21 cellular contexts compared by ENCODE assay signal in the genomic region with DNA sequence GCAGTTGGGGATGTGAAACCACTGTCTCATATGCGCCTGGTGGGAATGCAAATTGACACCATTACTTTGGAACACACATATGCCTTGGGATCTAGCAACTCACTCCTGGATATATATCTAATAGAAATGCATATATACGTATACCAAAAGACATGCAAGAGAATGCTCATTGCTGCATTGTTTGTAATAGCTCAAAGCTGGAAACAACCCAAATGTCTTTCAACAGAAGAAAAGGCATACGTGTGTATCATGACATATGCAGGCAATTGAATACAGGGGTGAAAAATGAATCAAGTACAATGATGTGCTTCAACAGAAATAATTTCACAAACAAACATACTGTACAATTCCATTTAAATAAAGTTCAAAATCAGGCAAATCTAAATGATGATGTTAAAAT.
"Had no signal": no experiment of that assay in that cellular context is flagged by ENCODE, and none has a peak within 500 bp of the region (broad histone marks: within the 10 kb centered on the region; RNA-seq: fewer than 3 reads in every experiment).

No MANE protein-coding gene starts in this region.

- H3K9me3 ChIP-seq: SJSA1 had no signal

- H3K4me1 Mint-ChIP-seq: activated CD4-positive, alpha-beta T cell treated with anti-CD3 and anti-CD28 coated beads, Interleukin-2, amount 10 ng/mL, durations not matched to agents 7 days and 5 days; activated naive CD8-positive, alpha-beta T cell treated with anti-CD3 and anti-CD28 coated beads, Interleukin-2, amount 10 ng/mL, durations not matched to agents 7 days and 5 days; activated T-helper 17 cell treated with anti-CD3 and anti-CD28 coated beads, Interleukin-2, amount 50 U/mL, for 72 hours had no signal

- H3K4me3 ChIP-seq: adrenal gland, K562, SJSA1 had no signal

- H3K27me3 ChIP-seq: adrenal gland, SJSA1 had no signal

- ATAC-seq: activated T-helper 17 cell treated with anti-CD3 and anti-CD28 coated beads, Interleukin-2, amount 50 U/mL, for 72 hours; K562; PC-3; SK-N-SH treated with all-trans-retinoic acid at 6 μM for 48 hours; WTC11 had no signal

- H3K9me3 Mint-ChIP-seq: activated CD4-positive, alpha-beta memory T cell treated with anti-CD3 and anti-CD28 coated beads for 36 hours; activated naive CD8-positive, alpha-beta T cell treated with anti-CD3 and anti-CD28 coated beads, Interleukin-2, amount 10 ng/mL, durations not matched to agents 7 days and 5 days; activated T-helper 17 cell treated with anti-CD3 and anti-CD28 coated beads, Interleukin-2, amount 50 U/mL, for 72 hours; T-helper 1 cell treated with Interleukin-12 subunit alpha and Interleukin-12 subunit beta and Interleukin-4 antibody, amounts not matched to agents 30 μg/mL and 1 μg/mL, for 36 hours; WTC11 had no signal

- H3K36me3 ChIP-seq: adrenal gland, SJSA1 had no signal

- FAIRE-seq: K562, RCC 7860 had no signal

- DNase-seq: activated CD4-positive, alpha-beta memory T cell treated with anti-CD3 and anti-CD28 coated beads for 36 hours; activated CD4-positive, alpha-beta T cell treated with anti-CD3 and anti-CD28 coated beads, Interleukin-2, amount 10 ng/mL, durations not matched to agents 7 days and 5 days; activated CD4-positive, CD25-positive, alpha-beta regulatory T cell treated with anti-CD3 and anti-CD28 coated beads, Interleukin-2, amount 50 U/mL, for 72 hours; activated naive CD4-positive, alpha-beta T cell treated with anti-CD3 and anti-CD28 coated beads, Interleukin-2, amount 50 U/mL, for 16 hours; activated naive CD8-positive, alpha-beta T cell treated with anti-CD3 and anti-CD28 coated beads, Interleukin-2, amount 10 ng/mL, durations not matched to agents 7 days and 5 days; activated T-cell treated with anti-CD3 and anti-CD28 coated beads for 4 hours; activated T-cell treated with anti-CD3 and anti-CD28 coated beads, Interleukin-2, amount 50 U/mL, for 48 hours; adrenal gland; anterior cingulate cortex; Karpas-422; NCI-H2029; NCI-H2107; PC-3; SW 1271 had no signal

- H3K27ac Mint-ChIP-seq: activated CD4-positive, alpha-beta memory T cell treated with anti-CD3 and anti-CD28 coated beads for 36 hours; activated CD4-positive, alpha-beta T cell treated with anti-CD3 and anti-CD28 coated beads, Interleukin-2, amount 10 ng/mL, durations not matched to agents 7 days and 5 days; activated naive CD8-positive, alpha-beta T cell treated with anti-CD3 and anti-CD28 coated beads, Interleukin-2, amount 10 ng/mL, durations not matched to agents 7 days and 5 days; activated T-helper 17 cell treated with anti-CD3 and anti-CD28 coated beads, Interleukin-2, amount 50 U/mL, for 72 hours; T-helper 1 cell treated with Interleukin-12 subunit alpha and Interleukin-12 subunit beta and Interleukin-4 antibody, amounts not matched to agents 30 μg/mL and 1 μg/mL, for 36 hours; WTC11 had no signal

- H3K4me3 Mint-ChIP-seq: activated CD4-positive, alpha-beta memory T cell treated with anti-CD3 and anti-CD28 coated beads for 36 hours; activated CD4-positive, alpha-beta T cell treated with anti-CD3 and anti-CD28 coated beads, Interleukin-2, amount 10 ng/mL, durations not matched to agents 7 days and 5 days; activated naive CD8-positive, alpha-beta T cell treated with anti-CD3 and anti-CD28 coated beads, Interleukin-2, amount 10 ng/mL, durations not matched to agents 7 days and 5 days; activated T-helper 17 cell treated with anti-CD3 and anti-CD28 coated beads, Interleukin-2, amount 50 U/mL, for 72 hours; T-helper 1 cell treated with Interleukin-12 subunit alpha and Interleukin-12 subunit beta and Interleukin-4 antibody, amounts not matched to agents 30 μg/mL and 1 μg/mL, for 36 hours; WTC11 had no signal

- H3K4me1 ChIP-seq: adrenal gland had no signal

- H3K27ac ChIP-seq: adrenal gland, SJSA1 had no signal

- H3K36me3 Mint-ChIP-seq: activated CD4-positive, alpha-beta memory T cell treated with anti-CD3 and anti-CD28 coated beads for 36 hours; activated naive CD8-positive, alpha-beta T cell treated with anti-CD3 and anti-CD28 coated beads, Interleukin-2, amount 10 ng/mL, durations not matched to agents 7 days and 5 days; WTC11 had no signal
